15 cellular contexts compared by ENCODE assay signal in the genomic region with DNA sequence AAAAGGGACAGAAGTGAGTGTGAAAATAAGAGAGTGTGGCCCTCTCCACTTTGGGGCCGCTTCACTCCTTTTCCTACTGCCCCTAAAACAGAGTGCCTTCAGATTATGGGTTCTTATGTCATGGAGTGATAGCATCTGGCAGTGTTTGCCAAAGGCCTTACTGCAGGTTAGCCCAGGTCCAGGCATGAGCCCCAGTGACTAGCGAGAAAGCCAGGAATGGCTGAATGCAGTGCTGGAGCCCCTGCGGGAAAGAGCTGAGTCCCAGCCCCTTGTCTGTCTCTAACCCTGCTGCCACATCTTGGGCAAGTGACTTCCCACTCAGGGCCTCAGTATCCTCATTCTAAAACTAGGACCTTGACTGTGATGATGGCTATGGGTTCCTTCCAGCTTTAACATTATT. TPM values are rescaled to one million over a fixed set of nuclear protein-coding genes. Genes with fewer than 3 reads are reported as not detected.
DNase-seq lines count a peak whose midpoint lies in the region; ATAC-seq and TF ChIP-seq lines count a peak whose summit lies in the region.
"Had no signal": no experiment of that assay in that cellular context is flagged by ENCODE, and none has a peak within 500 bp of the region (broad histone marks: within the 10 kb centered on the region; RNA-seq: fewer than 3 reads in every experiment).

No MANE protein-coding gene starts in this region.

- no peak for TF ChIP-seq POLR2A in sigmoid colon (IDR thresholded peaks at IDR 0.05)

- H3K27me3 ChIP-seq in hepatocyte = no peaks in the 10 kb centered on the region
- no peaks in the 10 kb centered on the region for H3K27me3 ChIP-seq in sigmoid colon
- peaks cover 0 to 10% (median 0%) of the 10 kb centered on the region in 45 donors for H3K27me3 ChIP-seq in dorsolateral prefrontal cortex

- H3K4me2 ChIP-seq in hepatocyte = peak overlapping the region; percentile 94

- H2AFZ ChIP-seq in hepatocyte = no peak overlapping the region

- ATAC-seq in Right ventricle myocardium inferior (no peak), left ventricle myocardium superior (no peak), HG03280 (IDR thresholded peaks at IDR 0.05; ENCODE audit: unreplicated experiment) (no peak), esophagus mucosa (no peak), GM21723 (IDR thresholded peaks at IDR 0.05; ENCODE audit: unreplicated experiment) (no peak)
- ATAC-seq: HCT116 had no signal

- TF ChIP-seq CTCF in hepatocyte (IDR thresholded peaks at IDR 0.05; ENCODE audit: poor library complexity) (no peak), sigmoid colon (IDR thresholded peaks at IDR 0.05) (no peak), dorsolateral prefrontal cortex (IDR thresholded peaks at IDR 0.05 in 54 of 56, conservative IDR thresholded peaks at IDR 0.05 in 2 of 56; ENCODE audit: low read depth in 1 of 56, partially characterized antibody in 56 of 56) (no peak)

- peaks cover 53% of the 10 kb centered on the region for H4K20me1 ChIP-seq in hepatocyte (ENCODE audit: insufficient read depth, poor library complexity, severe bottlenecking)

- H3K79me2 ChIP-seq in hepatocyte = peaks cover 58% of the 10 kb centered on the region

- H3K4me3 ChIP-seq in hepatocyte (no peak overlapping the region), sigmoid colon (peak overlapping the region in 2 of 4 donors; percentile 82 to 85), dorsolateral prefrontal cortex (no peak overlapping the region)
- H3K4me3 ChIP-seq: colonic mucosa had no signal

- no peak for TF ChIP-seq EP300 in sigmoid colon (IDR thresholded peaks at IDR 0.05)

- H3K4me1 ChIP-seq in hepatocyte (ENCODE audit: insufficient read depth) = peaks cover 16% of the 10 kb centered on the region
- peaks cover 0 to 79% (median 66%) of the 10 kb centered on the region in 4 donors for H3K4me1 ChIP-seq in sigmoid colon
- H3K4me1 ChIP-seq: colonic mucosa had no signal

- H3K36me3 ChIP-seq in hepatocyte (replicated peaks; ENCODE audit: insufficient read depth, low read depth) = no peaks in the 10 kb centered on the region
- peaks cover 0 to 60% (median 21%) of the 10 kb centered on the region in 4 donors for H3K36me3 ChIP-seq in sigmoid colon
- H3K36me3 ChIP-seq: colonic mucosa had no signal

- no peak overlapping the region for H3K27ac ChIP-seq in hepatocyte
- peak overlapping the region; percentile 85 to 93 (median 92) for H3K27ac ChIP-seq in sigmoid colon
- H3K27ac ChIP-seq in dorsolateral prefrontal cortex = peak overlapping the region in 6 of 59 donors; percentile 5 to 52 (median 32)
- H3K27ac ChIP-seq: colonic mucosa, epithelial cell of prostate had no signal

- H3K9me3 ChIP-seq in hepatocyte (ENCODE audit: low read depth) = no peaks in the 10 kb centered on the region
- H3K9me3 ChIP-seq in sigmoid colon = no peaks in the 10 kb centered on the region
- H3K9me3 ChIP-seq: colonic mucosa had no signal

- DNase-seq in Right ventricle myocardium inferior (ENCODE audit: missing footprints) = peak; percentile 37
- DNase-seq in left ventricle myocardium superior = no peak
- no peak for DNase-seq in hepatocyte (ENCODE audit: low spot score)
- DNase-seq in sigmoid colon = peak; percentile 62
- DNase-seq in dorsolateral prefrontal cortex = no peak
- DNase-seq: activated CD4-positive, alpha-beta T cell treated with anti-CD3 and anti-CD28 coated beads, Interleukin-2, amount 50 U/mL, for 1 hour; colonic mucosa; Karpas-422; NCI-H1092 treated with DMSO at 0.1 percent for 48 hours; NCI-H748 treated with DMSO at 0.1 percent for 48 hours had no signal

- intact Hi-C loops in Right ventricle myocardium inferior (cut with DNase I) = no loop called here
- intact Hi-C loops in left ventricle myocardium superior (cut with micrococcal nuclease) = no loop called here
- intact Hi-C loops in sigmoid colon (cut with DNase I) = no loop called here
- intact Hi-C loops in dorsolateral prefrontal cortex (cut with DNase I) = no loop called here

- WGBS in hepatocyte (ENCODE audit: low lambda C conversion rate, missing lambda C conversion rate) = 86% methylated on average over 3 of the region's 3 CpGs
- 90 to 91% methylated on average over 3 of the region's 3 CpGs for WGBS in sigmoid colon, 2 donors

- no peaks in the 10 kb centered on the region for H3K9me2 ChIP-seq in hepatocyte (replicated peaks; ENCODE audit: insufficient read depth)

RNA-seq across cellular contexts. Expression of a gene that starts 6.0 kb away (rescaled TPM):
- 156 TPM for total RNA-seq in Right ventricle myocardium inferior
- total RNA-seq in left ventricle myocardium superior = 156 TPM
- 190 and 232 TPM in 2 replicates for total RNA-seq in hepatocyte
- 113 TPM in 2 replicates for polyA plus RNA-seq in hepatocyte
- total RNA-seq in sigmoid colon = 100 to 1,000 TPM; 254 to 773 (median 488) TPM
- polyA plus RNA-seq in sigmoid colon = 100 to 1,000 TPM in 1 of 3 donors, 10 to 100 TPM in 2; 13.6 to 131 (median 36.0) TPM
- total RNA-seq in esophagus mucosa = 34.9 TPM
- total RNA-seq in dorsolateral prefrontal cortex = 100 to 1,000 TPM in 4 of 120 experiments, 10 to 100 TPM in 116; 21.9 to 125 (median 57.7) TPM

RNA-seq across cellular contexts. Expression of a gene that starts 56.2 kb away (rescaled TPM):
- total RNA-seq in Right ventricle myocardium inferior (60.1 TPM), left ventricle myocardium superior (50.7 TPM), hepatocyte (163 and 231 TPM in 2 replicates), sigmoid colon (10 to 100 TPM in 3 of 4 donors, 1 to 10 TPM in 1; 6.3 to 45.7 (median 21.9) TPM), esophagus mucosa (192 TPM), dorsolateral prefrontal cortex (10 to 100 TPM in 117 of 120 experiments, 1 to 10 TPM in 3; 7.2 to 68.9 (median 25.9) TPM)
- polyA plus RNA-seq in hepatocyte (338 and 351 TPM in 2 replicates), sigmoid colon (10 to 100 TPM; 30.8 to 33.5 (median 33.0) TPM)

Comparison
In these comparisons a context has a peak if more than half of its experiments do, and no peak if none do; other contexts are left out.
1. DNase-seq: peak in Right ventricle myocardium inferior (single experiment) and sigmoid colon (single experiment); none in left ventricle myocardium superior (single experiment), hepatocyte (single experiment) and dorsolateral prefrontal cortex (0 of 10).